ENCODE assay signal across 8 cellular contexts in genomic region chr9:6049798-6050197, GRCh38. TPM values are rescaled to one million over a fixed set of nuclear protein-coding genes. Genes with fewer than 3 reads are reported as not detected.
DNase-seq lines count a peak whose midpoint lies in the region; ATAC-seq and TF ChIP-seq lines count a peak whose summit lies in the region.

No MANE protein-coding gene starts in this region.

- H3K4me1 ChIP-seq in MM.1S (ENCODE audit: low read length) (peaks cover 24% of the 10 kb centered on the region; the same call in 1 of the 2 replicates), colonic mucosa (no peaks in the 10 kb centered on the region)

- no peak overlapping the region for H2AFZ ChIP-seq in MM.1S (ENCODE audit: low read length)

- H3K27me3 ChIP-seq in MM.1S (replicated peaks; ENCODE audit: insufficient read depth, low read length) (no peaks in the 10 kb centered on the region), colonic mucosa (no peaks in the 10 kb centered on the region)

- H3K79me2 ChIP-seq in MM.1S (ENCODE audit: low read length) = no peaks in the 10 kb centered on the region

- no peak overlapping the region for H3K4me2 ChIP-seq in MM.1S (ENCODE audit: low read depth, low read length)

- DNase-seq in ELF-1 (ENCODE audit: low read depth, low spot score) (peak; percentile 46), MM.1S (peak; percentile 83), colonic mucosa (peak; percentile 45), coronary artery (ENCODE audit: low spot score) (no peak), substantia nigra (lab: John Stamatoyannopoulos, UW) (no peak)
- peak in 2 of 3 donors; percentile 30 to 44 for DNase-seq in stimulated activated CD4-positive, alpha-beta T cell treated with anti-CD3 and anti-CD28 coated beads, TNF-alpha, amount 100 ng/mL, for 48 hours (ENCODE audit: low read depth in 3 of 3)

- peak; percentile 72 for ATAC-seq in GM21360 (IDR thresholded peaks at IDR 0.05; ENCODE audit: unreplicated experiment)
- ATAC-seq in HG02884 (IDR thresholded peaks at IDR 0.05; ENCODE audit: unreplicated experiment) = no peak

- H3K9me3 ChIP-seq in MM.1S (replicated peaks; ENCODE audit: insufficient read depth, low read length) (no peaks in the 10 kb centered on the region), colonic mucosa (no peaks in the 10 kb centered on the region)

- H3K27ac ChIP-seq in MM.1S (ENCODE audit: low read length) (no peak overlapping the region; the same call in 1 of the 2 replicates), colonic mucosa (no peak overlapping the region), coronary artery (no peak overlapping the region), substantia nigra (ENCODE audit: low read depth, low read length, poor library complexity, severe bottlenecking) (no peak overlapping the region)

- no peaks in the 10 kb centered on the region for H3K9me2 ChIP-seq in MM.1S (replicated peaks; ENCODE audit: insufficient read depth, low read length)

- peak; percentile 74 for TF ChIP-seq CTCF in MM.1S (IDR thresholded peaks at IDR 0.05; ENCODE audit: low read length)
- peak; percentile 20 for TF ChIP-seq CTCF in colonic mucosa (IDR thresholded peaks at IDR 0.05)
- no peak for TF ChIP-seq CTCF in coronary artery (IDR thresholded peaks at IDR 0.05)

- no peak overlapping the region for H3K9ac ChIP-seq in MM.1S (ENCODE audit: low read length)
- no peak overlapping the region for H3K9ac ChIP-seq in colonic mucosa (ENCODE audit: low read depth in 2 of 2, low read length in 2 of 2)

- H3F3A ChIP-seq in MM.1S (ENCODE audit: insufficient read depth, low read length) = no peaks in the 10 kb centered on the region

- intact Hi-C loops in colonic mucosa (cut with DNase I) = loop anchor here (5.0 kb wide), 2 partner anchors 162 to 258 kb away; no protein-coding TSS in a partner anchor

- H4K20me1 ChIP-seq in MM.1S (ENCODE audit: insufficient read depth, low read length) = no peaks in the 10 kb centered on the region

- H3K36me3 ChIP-seq in MM.1S (replicated peaks; ENCODE audit: insufficient read depth, low read length) (no peaks in the 10 kb centered on the region), colonic mucosa (no peaks in the 10 kb centered on the region)

- no peak overlapping the region for H3K4me3 ChIP-seq in MM.1S (ENCODE audit: low read length)
- H3K4me3 ChIP-seq in colonic mucosa = no peak overlapping the region
- no peak overlapping the region for H3K4me3 ChIP-seq in coronary artery

RNA-seq across cellular contexts. Expression of gene RANBP6, which starts 34.4 kb away (rescaled TPM):
- total RNA-seq in colonic mucosa = 1 to 10 TPM; 6.7 to 9.9 TPM

Comparison
In these comparisons a context has a peak if more than half of its experiments do, and no peak if none do; other contexts are left out.
1. DNase-seq: peak in ELF-1 (single experiment), MM.1S (single experiment), colonic mucosa (single experiment) and stimulated activated CD4-positive, alpha-beta T cell treated with anti-CD3 and anti-CD28 coated beads, TNF-alpha, amount 100 ng/mL, for 48 hours (2 of 3); none in coronary artery (single experiment) and substantia nigra (0 of 49).